Comparison of ENCODE assay signal across 8 cellular contexts in genomic region chr6:113860165-113860955, GRCh38. TPM values are rescaled to one million over a fixed set of nuclear protein-coding genes. Genes with fewer than 3 reads are reported as not detected.
DNase-seq lines count a peak whose midpoint lies in the region; ATAC-seq, FAIRE-seq and TF ChIP-seq lines count a peak whose summit lies in the region.

No MANE protein-coding gene starts in this region.

- no peak for FAIRE-seq in GM12892 (lab: Jason Lieb, UNC)

- H3K36me3 Mint-ChIP-seq in nephron progenitor cell (ENCODE audit: low read depth) = peaks cover 37% of the 10 kb centered on the region

- H3K27me3 Mint-ChIP-seq in nephron progenitor cell (ENCODE audit: low read depth, poor library complexity) = no peaks in the 10 kb centered on the region

- TF ChIP-seq CTCF in epithelial cell of proximal tubule (conservative IDR thresholded peaks at IDR 0.05; ENCODE audit: low read depth, low read length) (no peak), nephron progenitor cell (IDR thresholded peaks at IDR 0.05) (no peak)

- H3K4me1 Mint-ChIP-seq in nephron progenitor cell = peaks cover 28% of the 10 kb centered on the region

- H3K9me3 Mint-ChIP-seq in nephron progenitor cell = peaks cover 5% of the 10 kb centered on the region

- peak overlapping the region; percentile 94 for H3K27ac Mint-ChIP-seq in nephron progenitor cell

- ATAC-seq in HG03469 (IDR thresholded peaks at IDR 0.05; ENCODE audit: unreplicated experiment) = no peak

- DNase-seq in DMS79 (lab: John Stamatoyannopoulos, UW) (peak; percentile 13), NCI-H69 (lab: John Stamatoyannopoulos, UW) (peak; percentile 65), epithelial cell of proximal tubule (ENCODE audit: low read depth) (no peak), nephron progenitor cell (peak; percentile 4), GM12892 (ENCODE audit: insufficient read length) (no peak), NCI-H1092 (lab: John Stamatoyannopoulos, UW) (no peak)
- no peak for DNase-seq in effector CD4-positive, alpha-beta T cell

- peak overlapping the region; percentile 90 for H3K4me3 ChIP-seq in epithelial cell of proximal tubule (ENCODE audit: low read depth, low read length)

- H3K4me3 Mint-ChIP-seq in nephron progenitor cell = peak overlapping the region; percentile 95

- no peak for TF ChIP-seq POLR2A in GM12892 (IDR thresholded peaks at IDR 0.05; ENCODE audit: low read depth, low read length)

RNA-seq across cellular contexts. Expression of gene MARCKS, which starts 3.2 kb away (rescaled TPM):
- total RNA-seq in epithelial cell of proximal tubule = 133 and 177 TPM in 2 replicates
- 78.9 TPM for polyA plus RNA-seq in GM12892 (2012; ENCODE audit: missing spikeins)

Comparison
In these comparisons a context has a peak if more than half of its experiments do, and no peak if none do; other contexts are left out.
1. DNase-seq: peak in DMS79 (single experiment), NCI-H69 (single experiment) and nephron progenitor cell (single experiment); none in epithelial cell of proximal tubule (single experiment), GM12892 (single experiment), NCI-H1092 (single experiment) and effector CD4-positive, alpha-beta T cell (single experiment).